Comparison of ENCODE assay signal across 1 cellular context in the genomic region with DNA sequence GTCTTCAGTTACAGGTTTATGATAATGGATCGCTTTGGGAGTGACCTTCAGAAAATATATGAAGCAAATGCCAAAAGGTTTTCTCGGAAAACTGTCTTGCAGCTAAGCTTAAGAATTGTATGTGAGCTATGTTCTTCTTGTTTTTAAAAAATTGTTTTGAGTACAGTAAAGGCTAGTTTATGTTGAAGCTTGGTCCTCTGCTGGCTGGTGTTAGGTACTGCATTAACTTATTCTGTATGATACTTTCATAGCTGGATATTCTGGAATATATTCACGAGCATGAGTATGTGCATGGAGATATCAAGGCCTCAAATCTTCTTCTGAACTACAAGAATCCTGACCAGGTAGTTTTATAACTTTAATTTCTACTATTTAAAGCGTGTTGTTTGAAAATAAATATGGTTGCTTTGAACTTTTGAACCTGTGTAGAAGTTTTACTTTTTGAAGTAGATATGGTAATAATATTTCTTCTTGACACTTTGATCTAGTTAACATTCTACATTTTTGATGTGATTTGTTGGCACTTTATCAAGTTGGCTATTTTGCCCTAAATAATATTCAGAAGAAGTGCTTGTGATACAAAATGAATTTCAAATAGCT.
TF ChIP-seq lines count a peak whose summit lies in the region.

No MANE protein-coding gene starts in this region.

TF ChIP-seq in Ishikawa, 13 proteins besides CTCF, POLR2A, EP300 and RAD21 (continued from another document):
- TF ChIP-seq CREB1 (IDR thresholded peaks at IDR 0.05; ENCODE audit: low read depth) (no peak), NFIC (IDR thresholded peaks at IDR 0.05) (no peak), TEAD4 (IDR thresholded peaks at IDR 0.05) (no peak), ZBTB7A (IDR thresholded peaks at IDR 0.05; ENCODE audit: low read depth) (no peak), TAF1 (IDR thresholded peaks at IDR 0.05; ENCODE audit: low read depth) (no peak), TCF12 (IDR thresholded peaks at IDR 0.05; ENCODE audit: low read depth) (no peak)
- TF ChIP-seq, protein P1, sequence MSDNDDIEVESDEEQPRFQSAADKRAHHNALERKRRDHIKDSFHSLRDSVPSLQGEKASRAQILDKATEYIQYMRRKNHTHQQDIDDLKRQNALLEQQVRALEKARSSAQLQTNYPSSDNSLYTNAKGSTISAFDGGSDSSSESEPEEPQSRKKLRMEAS (IDR thresholded peaks at IDR 0.05), result no peak
